Comparison of ENCODE assay signal across 13 cellular contexts in genomic region chr5:103122242-103122641, GRCh38. TPM values are rescaled to one million over a fixed set of nuclear protein-coding genes. Genes with fewer than 3 reads are reported as not detected.
A peak's percentile ranks its signal among the peaks of the same experiment; 100 is the strongest.
DNase-seq lines count a peak whose midpoint lies in the region; ATAC-seq and TF ChIP-seq lines count a peak whose summit lies in the region.
"Had no signal": no experiment of that assay in that cellular context is flagged by ENCODE, and none has a peak within 500 bp of the region (broad histone marks: within the 10 kb centered on the region; RNA-seq: fewer than 3 reads in every experiment).

No MANE protein-coding gene starts in this region.

- no peaks in the 10 kb centered on the region for H3K27me3 ChIP-seq in MM.1S (replicated peaks; ENCODE audit: insufficient read depth, low read length)

- peaks cover 61% of the 10 kb centered on the region for H3K79me2 ChIP-seq in MM.1S (ENCODE audit: low read length)

- intact Hi-C loops in Right ventricle myocardium superior (cut with DNase I) = loop anchor here (10.0 kb wide), 1 partner anchor 357 kb away; no protein-coding TSS in a partner anchor

- peak overlapping the region; percentile 83; the same call in 1 of the 2 replicates for H3K4me2 ChIP-seq in MM.1S (ENCODE audit: low read depth, low read length)

- peaks cover 49% of the 10 kb centered on the region for H3K36me3 Mint-ChIP-seq in activated T-cell treated with anti-CD3 and anti-CD28 coated beads, Interleukin-2, amount 50 U/mL, for 24 hours (ENCODE audit: low read depth)
- peaks cover 7% of the 10 kb centered on the region for H3K36me3 Mint-ChIP-seq in central memory CD8-positive, alpha-beta T cell (ENCODE audit: insufficient read depth)
- H3K36me3 Mint-ChIP-seq in osteocyte (ENCODE audit: unreplicated experiment) = peaks cover 4% of the 10 kb centered on the region

- no peak for ATAC-seq in central memory CD8-positive, alpha-beta T cell (replicated peaks; ENCODE audit: extremely low read depth, poor library complexity, severe bottlenecking)
- ATAC-seq in Right ventricle myocardium superior (ENCODE audit: poor library complexity) = no peak
- no peak for ATAC-seq in HG03280 (IDR thresholded peaks at IDR 0.05; ENCODE audit: unreplicated experiment)
- ATAC-seq: GM23338 had no signal

- H3K4me1 Mint-ChIP-seq in activated T-cell treated with anti-CD3 and anti-CD28 coated beads, Interleukin-2, amount 50 U/mL, for 24 hours (ENCODE audit: low read depth) = peaks cover 58% of the 10 kb centered on the region
- H3K4me1 Mint-ChIP-seq in central memory CD8-positive, alpha-beta T cell = peaks cover 66% of the 10 kb centered on the region
- peaks cover 31% of the 10 kb centered on the region for H3K4me1 Mint-ChIP-seq in osteocyte (ENCODE audit: unreplicated experiment)

- no peak overlapping the region for H2AFZ ChIP-seq in MM.1S (ENCODE audit: low read length)
- H2AFZ ChIP-seq: GM23338 had no signal

- H3K9me3 Mint-ChIP-seq in activated T-cell treated with anti-CD3 and anti-CD28 coated beads, Interleukin-2, amount 50 U/mL, for 24 hours = no peaks in the 10 kb centered on the region
- H3K9me3 Mint-ChIP-seq in central memory CD8-positive, alpha-beta T cell = no peaks in the 10 kb centered on the region
- no peaks in the 10 kb centered on the region for H3K9me3 Mint-ChIP-seq in osteocyte (ENCODE audit: unreplicated experiment)
- H3K9me3 Mint-ChIP-seq: GM23338, naive B cell had no signal

- no peaks in the 10 kb centered on the region for H3K27me3 Mint-ChIP-seq in activated T-cell treated with anti-CD3 and anti-CD28 coated beads, Interleukin-2, amount 50 U/mL, for 24 hours
- no peaks in the 10 kb centered on the region for H3K27me3 Mint-ChIP-seq in central memory CD8-positive, alpha-beta T cell
- H3K27me3 Mint-ChIP-seq in osteocyte (ENCODE audit: unreplicated experiment) = no peaks in the 10 kb centered on the region
- H3K27me3 Mint-ChIP-seq: naive B cell had no signal

- peak overlapping the region; percentile 96 for H3K4me3 Mint-ChIP-seq in activated T-cell treated with anti-CD3 and anti-CD28 coated beads, Interleukin-2, amount 50 U/mL, for 24 hours
- H3K4me3 Mint-ChIP-seq in central memory CD8-positive, alpha-beta T cell = peak overlapping the region; percentile 96
- H3K4me3 Mint-ChIP-seq in osteocyte (ENCODE audit: unreplicated experiment) = peak overlapping the region; percentile 88

- no peak overlapping the region for H3K27ac ChIP-seq in MM.1S (ENCODE audit: low read length)

- H3K9ac ChIP-seq in MM.1S (ENCODE audit: low read length) = no peak overlapping the region

- H4K20me1 ChIP-seq in MM.1S (ENCODE audit: insufficient read depth, low read length) = no peaks in the 10 kb centered on the region

- H3K9me3 ChIP-seq in MM.1S (replicated peaks; ENCODE audit: insufficient read depth, low read length) = no peaks in the 10 kb centered on the region

- peaks cover 14% of the 10 kb centered on the region for H3K4me1 ChIP-seq in MM.1S (ENCODE audit: low read length)

- no peak for DNase-seq in activated T-cell treated with anti-CD3 and anti-CD28 coated beads, Interleukin-2, amount 50 U/mL, for 24 hours
- no peak for DNase-seq in activated T-cell treated with anti-CD3 and anti-CD28 coated beads for 4 hours
- DNase-seq in MM.1S = no peak
- no peak for DNase-seq in central memory CD8-positive, alpha-beta T cell (ENCODE audit: low spot score in 2 of 2)
- DNase-seq in osteocyte (ENCODE audit: extremely low spot score, unreplicated experiment) = no peak
- DNase-seq in SHP77 (lab: John Stamatoyannopoulos, UW) = no peak
- DNase-seq in Right ventricle myocardium superior = no peak
- DNase-seq: cortex of kidney; naive B cell; NCI-H1417 treated with DMSO at 0.1 percent for 48 hours; stimulated activated naive CD4-positive, alpha-beta T cell had no signal

- H3K36me3 ChIP-seq in MM.1S (replicated peaks; ENCODE audit: insufficient read depth, low read length) = no peaks in the 10 kb centered on the region

- H3K4me3 ChIP-seq in MM.1S (ENCODE audit: low read length) = no peak overlapping the region

- no peaks in the 10 kb centered on the region for H3K9me2 ChIP-seq in MM.1S (replicated peaks; ENCODE audit: insufficient read depth, low read length)

- peaks cover 14% of the 10 kb centered on the region for H3F3A ChIP-seq in MM.1S (ENCODE audit: insufficient read depth, low read length)

- TF ChIP-seq CTCF in MM.1S (IDR thresholded peaks at IDR 0.05; ENCODE audit: low read length) (no peak), osteocyte (IDR thresholded peaks at IDR 0.05) (no peak)

- H3K27ac Mint-ChIP-seq in activated T-cell treated with anti-CD3 and anti-CD28 coated beads, Interleukin-2, amount 50 U/mL, for 24 hours = no peak overlapping the region
- no peak overlapping the region for H3K27ac Mint-ChIP-seq in central memory CD8-positive, alpha-beta T cell (ENCODE audit: low read depth)
- H3K27ac Mint-ChIP-seq in osteocyte (ENCODE audit: unreplicated experiment) = no peak overlapping the region
- H3K27ac Mint-ChIP-seq: GM23338 had no signal

RNA-seq across cellular contexts. Expression of gene PPIP5K2, which starts 2.1 kb away (rescaled TPM):
- total RNA-seq in osteocyte (60.7 and 64.4 TPM in 2 replicates), Right ventricle myocardium superior (43.9 TPM)

RNA-seq across cellular contexts. Expression of gene GIN1, which starts 2.3 kb away (rescaled TPM):
- total RNA-seq in osteocyte (4.1 and 5.2 TPM in 2 replicates), Right ventricle myocardium superior (16.2 TPM)
